In genomic region chr7:137345799-137346449, GRCh38 we compare ENCODE assay signal across 1 cellular context.
A peak's percentile ranks its signal among the peaks of the same experiment; 100 is the strongest.
TF ChIP-seq lines count a peak whose summit lies in the region.

No MANE protein-coding gene starts in this region.

TF ChIP-seq in K562, 482 proteins besides CTCF, POLR2A, EP300 and RAD21 (continued from another document and continues in another):
- no peak for TF ChIP-seq CHD7 (IDR thresholded peaks at IDR 0.05; ENCODE audit: low read depth, low read length)
- TF ChIP-seq CC2D1A (IDR thresholded peaks at IDR 0.05): no peak
- no peak for TF ChIP-seq DMBX1 (CRISPR knock-in tag; IDR thresholded peaks at IDR 0.05; ENCODE audit: borderline replicate concordance)
- no peak for TF ChIP-seq ZNF609 (CRISPR knock-in tag; IDR thresholded peaks at IDR 0.05; ENCODE audit: borderline replicate concordance)
- TF ChIP-seq PHTF2 (CRISPR knock-in tag; IDR thresholded peaks at IDR 0.05): no peak
- TF ChIP-seq ZNF146 (CRISPR knock-in tag; IDR thresholded peaks at IDR 0.05; ENCODE audit: unreplicated experiment): no peak
- TF ChIP-seq ZSCAN32 (CRISPR knock-in tag; IDR thresholded peaks at IDR 0.05): 0 out of 2 replicates have a peak, but pooled peaks have one; percentile 42
- TF ChIP-seq PRDM10 (IDR thresholded peaks at IDR 0.05; ENCODE audit: partially characterized antibody): no peak
- peak; percentile 22; the same call in 1 of the 2 replicates for TF ChIP-seq VEZF1 (CRISPR knock-in tag; IDR thresholded peaks at IDR 0.05)
- TF ChIP-seq NUFIP1 (IDR thresholded peaks at IDR 0.05; ENCODE audit: partially characterized antibody): no peak
- no peak for TF ChIP-seq RCOR1 (IDR thresholded peaks at IDR 0.05; ENCODE audit: borderline replicate concordance in 1 of 2, low read depth in 2 of 2, low read length in 2 of 2)
- no peak for TF ChIP-seq CCAR2 (IDR thresholded peaks at IDR 0.05; ENCODE audit: low read depth, low read length)
- TF ChIP-seq ZNF197 (CRISPR knock-in tag; IDR thresholded peaks at IDR 0.05; ENCODE audit: low read depth): no peak
- TF ChIP-seq ZNF347 (CRISPR knock-in tag; IDR thresholded peaks at IDR 0.05; ENCODE audit: low read depth): no peak
- no peak for TF ChIP-seq NR2C1 (IDR thresholded peaks at IDR 0.05)
- no peak for TF ChIP-seq NR2C1 (tag; IDR thresholded peaks at IDR 0.05)
- TF ChIP-seq TAF15 (IDR thresholded peaks at IDR 0.05; ENCODE audit: low read depth, low read length): no peak
- TF ChIP-seq, protein P1, sequence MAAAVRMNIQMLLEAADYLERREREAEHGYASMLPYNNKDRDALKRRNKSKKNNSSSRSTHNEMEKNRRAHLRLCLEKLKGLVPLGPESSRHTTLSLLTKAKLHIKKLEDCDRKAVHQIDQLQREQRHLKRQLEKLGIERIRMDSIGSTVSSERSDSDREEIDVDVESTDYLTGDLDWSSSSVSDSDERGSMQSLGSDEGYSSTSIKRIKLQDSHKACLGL (CRISPR knock-in tag; IDR thresholded peaks at IDR 0.05; ENCODE audit: borderline replicate concordance, poor library complexity, severe bottlenecking): no peak
- 0 out of 2 replicates have a peak, but pooled peaks have one; percentile 24 for TF ChIP-seq ELF2 (CRISPR knock-in tag; IDR thresholded peaks at IDR 0.05)
- TF ChIP-seq, protein P2, sequence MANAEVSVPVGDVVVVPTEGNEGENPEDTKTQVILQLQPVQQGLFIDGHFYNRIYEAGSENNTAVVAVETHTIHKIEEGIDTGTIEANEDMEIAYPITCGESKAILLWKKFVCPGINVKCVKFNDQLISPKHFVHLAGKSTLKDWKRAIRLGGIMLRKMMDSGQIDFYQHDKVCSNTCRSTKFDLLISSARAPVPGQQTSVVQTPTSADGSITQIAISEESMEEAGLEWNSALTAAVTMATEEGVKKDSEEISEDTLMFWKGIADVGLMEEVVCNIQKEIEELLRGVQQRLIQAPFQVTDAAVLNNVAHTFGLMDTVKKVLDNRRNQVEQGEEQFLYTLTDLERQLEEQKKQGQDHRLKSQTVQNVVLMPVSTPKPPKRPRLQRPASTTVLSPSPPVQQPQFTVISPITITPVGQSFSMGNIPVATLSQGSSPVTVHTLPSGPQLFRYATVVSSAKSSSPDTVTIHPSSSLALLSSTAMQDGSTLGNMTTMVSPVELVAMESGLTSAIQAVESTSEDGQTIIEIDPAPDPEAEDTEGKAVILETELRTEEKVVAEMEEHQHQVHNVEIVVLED (CRISPR knock-in tag; IDR thresholded peaks at IDR 0.05): peak; percentile 60; the same call in 1 of the 2 replicates
- TF ChIP-seq TAF7 (tag; IDR thresholded peaks at IDR 0.05): no peak
- no peak for TF ChIP-seq TAL1 (IDR thresholded peaks at IDR 0.05)
- no peak for TF ChIP-seq ARID2 (IDR thresholded peaks at IDR 0.05)
- no peak for TF ChIP-seq SPI1 (IDR thresholded peaks at IDR 0.05; ENCODE audit: borderline replicate concordance, low read depth, low read length)
- no peak for TF ChIP-seq NCOR1 (IDR thresholded peaks at IDR 0.05)
- TF ChIP-seq NFE2L1 (tag; IDR thresholded peaks at IDR 0.05; ENCODE audit: borderline replicate concordance, low read depth): no peak
- no peak for TF ChIP-seq NBN (IDR thresholded peaks at IDR 0.05; ENCODE audit: low read depth)
- TF ChIP-seq THRAP3 (IDR thresholded peaks at IDR 0.05; ENCODE audit: borderline replicate concordance): no peak
- TF ChIP-seq, protein P3, sequence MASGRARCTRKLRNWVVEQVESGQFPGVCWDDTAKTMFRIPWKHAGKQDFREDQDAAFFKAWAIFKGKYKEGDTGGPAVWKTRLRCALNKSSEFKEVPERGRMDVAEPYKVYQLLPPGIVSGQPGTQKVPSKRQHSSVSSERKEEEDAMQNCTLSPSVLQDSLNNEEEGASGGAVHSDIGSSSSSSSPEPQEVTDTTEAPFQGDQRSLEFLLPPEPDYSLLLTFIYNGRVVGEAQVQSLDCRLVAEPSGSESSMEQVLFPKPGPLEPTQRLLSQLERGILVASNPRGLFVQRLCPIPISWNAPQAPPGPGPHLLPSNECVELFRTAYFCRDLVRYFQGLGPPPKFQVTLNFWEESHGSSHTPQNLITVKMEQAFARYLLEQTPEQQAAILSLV (tag; IDR thresholded peaks at IDR 0.05): no peak
- TF ChIP-seq NR4A1 (CRISPR knock-in tag; IDR thresholded peaks at IDR 0.05): 0 out of 2 replicates have a peak, but pooled peaks have one; percentile 48
- peak; percentile 98 for TF ChIP-seq NR4A1 (tag; IDR thresholded peaks at IDR 0.05)
- no peak for TF ChIP-seq CBX5 (IDR thresholded peaks at IDR 0.05; ENCODE audit: borderline replicate concordance, low read depth)
- no peak for TF ChIP-seq SNIP1 (IDR thresholded peaks at IDR 0.05; ENCODE audit: low read depth)
- TF ChIP-seq HNRNPK (IDR thresholded peaks at IDR 0.05; ENCODE audit: low read depth, low read length, poor library complexity, severe bottlenecking): no peak
- TF ChIP-seq SMARCC2 (IDR thresholded peaks at IDR 0.05; ENCODE audit: low read depth): no peak
- no peak for TF ChIP-seq ADNP (tag; IDR thresholded peaks at IDR 0.05)
